16 cellular contexts compared by ENCODE assay signal in the genomic region with DNA sequence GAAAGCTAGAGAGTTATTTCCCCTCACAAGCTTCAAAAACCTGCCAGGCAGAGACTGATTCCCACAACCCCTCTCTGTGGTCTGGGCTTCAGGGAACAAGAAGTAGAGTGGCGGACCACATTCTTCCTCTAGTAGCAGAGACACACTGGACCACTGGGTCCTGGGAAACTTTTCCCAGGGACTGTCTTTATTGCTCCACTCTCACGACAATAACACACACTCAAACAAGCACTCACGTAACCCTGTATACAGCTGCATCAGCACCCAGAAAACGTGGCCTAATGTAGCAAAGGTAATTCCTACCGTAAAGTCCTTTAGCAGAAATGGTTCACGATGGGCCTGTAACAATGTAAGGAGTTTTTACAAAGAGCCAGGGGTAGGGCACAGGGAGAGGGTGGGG. TPM values are rescaled to one million over a fixed set of nuclear protein-coding genes. Genes with fewer than 3 reads are reported as not detected.
A peak's percentile ranks its signal among the peaks of the same experiment; 100 is the strongest.
DNase-seq lines count a peak whose midpoint lies in the region; ATAC-seq and FAIRE-seq lines count a peak whose summit lies in the region.
"Had no signal": no experiment of that assay in that cellular context is flagged by ENCODE, and none has a peak within 500 bp of the region (broad histone marks: within the 10 kb centered on the region; RNA-seq: fewer than 3 reads in every experiment).

No MANE protein-coding gene starts in this region.

- peak overlapping the region; percentile 93 to 99 (median 97) for H3K27ac Mint-ChIP-seq in CD8-positive, alpha-beta memory T cell
- H3K27ac Mint-ChIP-seq in activated CD8-positive, alpha-beta T cell treated with anti-CD3 and anti-CD28 coated beads, Interleukin-2, amount 10 ng/mL, durations not matched to agents 7 days and 5 days = peak overlapping the region; percentile 82
- H3K27ac Mint-ChIP-seq in naive thymus-derived CD8-positive, alpha-beta T cell = peak overlapping the region; percentile 84 to 98 (median 91)
- H3K27ac Mint-ChIP-seq: B cell, endodermal cell had no signal

- H3K36me3 ChIP-seq in CD8-positive, alpha-beta memory T cell (ENCODE audit: insufficient read depth, low read length) = no peaks in the 10 kb centered on the region
- H3K36me3 ChIP-seq: adrenal gland, HAP-1, left lung, WERI-Rb-1 had no signal

- peaks cover 0 to 1% (median 0%) of the 10 kb centered on the region in 3 donors for H3K36me3 Mint-ChIP-seq in CD8-positive, alpha-beta memory T cell
- H3K36me3 Mint-ChIP-seq in activated CD8-positive, alpha-beta T cell treated with anti-CD3 and anti-CD28 coated beads, Interleukin-2, amount 10 ng/mL, durations not matched to agents 7 days and 5 days (ENCODE audit: low read depth) = peaks cover 30% of the 10 kb centered on the region
- H3K36me3 Mint-ChIP-seq in naive thymus-derived CD8-positive, alpha-beta T cell = no peaks in the 10 kb centered on the region

- H3K27me3 ChIP-seq in CD8-positive, alpha-beta memory T cell (ENCODE audit: insufficient read depth, low read length, poor library complexity, severe bottlenecking) = no peaks in the 10 kb centered on the region
- H3K27me3 ChIP-seq: adrenal gland, left lung had no signal

- POLR2A ChIA-PET in CD8-positive, alpha-beta memory T cell (lab: Charles Lee) = interaction anchor here (0.6 to 5.9 kb wide), 9 partner anchors 10 to 1253 kb away, joined by 3 to 105 read pairs (median 3); a partner anchor contains a TSS
- POLR2A ChIA-PET in activated CD8-positive, alpha-beta T cell treated with anti-CD3 and anti-CD28 coated beads, Interleukin-2, amount 10 ng/mL, durations not matched to agents 7 days and 5 days (lab: Charles Lee) = interaction anchor here (1.3 to 7.1 kb wide), 8 partner anchors 12 to 54 kb away, joined by 3 to 114 read pairs (median 12); a partner anchor contains a TSS
- POLR2A ChIA-PET in naive thymus-derived CD8-positive, alpha-beta T cell (lab: Charles Lee) = interaction anchor here (0.6 to 3.2 kb wide), 5 partner anchors 10 to 55 kb away, joined by 3 to 56 read pairs (median 4); a partner anchor contains a TSS

- no peak for ATAC-seq in activated CD8-positive, alpha-beta T cell treated with anti-CD3 and anti-CD28 coated beads, Interleukin-2, amount 10 ng/mL, durations not matched to agents 7 days and 5 days
- ATAC-seq in naive thymus-derived CD8-positive, alpha-beta T cell = no peak
- ATAC-seq in GM21737 (IDR thresholded peaks at IDR 0.05; ENCODE audit: unreplicated experiment) = no peak
- ATAC-seq: left lung had no signal

- H3K4me1 ChIP-seq in CD8-positive, alpha-beta memory T cell (ENCODE audit: insufficient read depth, low read length) = peaks cover 70% of the 10 kb centered on the region
- H3K4me1 ChIP-seq: adrenal gland, HAP-1 had no signal

- H3K9me3 Mint-ChIP-seq in CD8-positive, alpha-beta memory T cell = peaks cover 0 to 2% (median 0%) of the 10 kb centered on the region in 5 donors
- peaks cover 3% of the 10 kb centered on the region for H3K9me3 Mint-ChIP-seq in activated CD8-positive, alpha-beta T cell treated with anti-CD3 and anti-CD28 coated beads, Interleukin-2, amount 10 ng/mL, durations not matched to agents 7 days and 5 days (ENCODE audit: insufficient read depth)
- H3K9me3 Mint-ChIP-seq in naive thymus-derived CD8-positive, alpha-beta T cell = no peaks in the 10 kb centered on the region
- H3K9me3 Mint-ChIP-seq: endodermal cell had no signal

- no peak for DNase-seq in CD8-positive, alpha-beta memory T cell
- no peak for DNase-seq in GM18507 (ENCODE audit: extremely low spot score, insufficient read length, low read depth)
- DNase-seq in activated CD8-positive, alpha-beta T cell treated with anti-CD3 and anti-CD28 coated beads, Interleukin-2, amount 10 ng/mL, durations not matched to agents 7 days and 5 days = no peak
- DNase-seq in naive thymus-derived CD8-positive, alpha-beta T cell = no peak
- no peak for DNase-seq in stimulated activated CD4-positive, alpha-beta T cell treated with anti-CD3 and anti-CD28 coated beads, Interleukin-2, amount 100 ng/mL, for 24 hours
- no peak for DNase-seq in ACHN
- DNase-seq: adrenal gland; central memory CD4-positive, alpha-beta T cell; endodermal cell; left lung; WERI-Rb-1 had no signal

- H3K4me3 Mint-ChIP-seq in CD8-positive, alpha-beta memory T cell = peak overlapping the region; percentile 5 to 80 (median 68)
- peak overlapping the region; percentile 42 for H3K4me3 Mint-ChIP-seq in activated CD8-positive, alpha-beta T cell treated with anti-CD3 and anti-CD28 coated beads, Interleukin-2, amount 10 ng/mL, durations not matched to agents 7 days and 5 days
- peak overlapping the region in 7 of 10 donors; percentile 39 to 70 (median 58) for H3K4me3 Mint-ChIP-seq in naive thymus-derived CD8-positive, alpha-beta T cell
- H3K4me3 Mint-ChIP-seq: B cell, endodermal cell had no signal

- H3K9me3 ChIP-seq in CD8-positive, alpha-beta memory T cell (ENCODE audit: low read length) = no peaks in the 10 kb centered on the region
- H3K9me3 ChIP-seq: adrenal gland, HAP-1, left lung had no signal

- H3K4me1 Mint-ChIP-seq in CD8-positive, alpha-beta memory T cell = peaks cover 77 to 93% (median 92%) of the 10 kb centered on the region in 3 donors
- H3K4me1 Mint-ChIP-seq in activated CD8-positive, alpha-beta T cell treated with anti-CD3 and anti-CD28 coated beads, Interleukin-2, amount 10 ng/mL, durations not matched to agents 7 days and 5 days (ENCODE audit: low read depth) = peaks cover 85% of the 10 kb centered on the region
- peaks cover 12 to 70% (median 59%) of the 10 kb centered on the region in 4 donors for H3K4me1 Mint-ChIP-seq in naive thymus-derived CD8-positive, alpha-beta T cell

- CTCF ChIA-PET in CD8-positive, alpha-beta memory T cell (lab: Charles Lee) = interaction anchor here (1.0 to 3.6 kb wide), 9 partner anchors 7 to 57 kb away, joined by 3 to 27 read pairs (median 6); a partner anchor contains a TSS
- CTCF ChIA-PET in activated CD8-positive, alpha-beta T cell treated with anti-CD3 and anti-CD28 coated beads, Interleukin-2, amount 10 ng/mL, durations not matched to agents 7 days and 5 days (lab: Charles Lee) = interaction anchor here (1.2 to 3.0 kb wide), 6 partner anchors 8 to 35 kb away, joined by 3 to 11 read pairs (median 9); no protein-coding TSS in a partner anchor

- in situ Hi-C loops in ACHN (cut with HindIII; ENCODE audit: low pct_ligation_motif_present, low pct_unique_long_range_greater_than_20kb, low sequenced_read_pairs) = no loop called here

- FAIRE-seq in GM18507 (lab: Jason Lieb, UNC) = peak; percentile 80

- H3K4me3 ChIP-seq in CD8-positive, alpha-beta memory T cell (ENCODE audit: low read length) = no peak overlapping the region
- H3K4me3 ChIP-seq: adrenal gland, HAP-1, left lung, PC-9, SK-N-MC had no signal

- H3K27ac ChIP-seq in CD8-positive, alpha-beta memory T cell (ENCODE audit: low read depth, low read length) = no peak overlapping the region
- H3K27ac ChIP-seq: adrenal gland, left lung, PC-9, SK-N-MC, WERI-Rb-1 had no signal

- peaks cover 0 to 2% of the 10 kb centered on the region in 2 donors for H3K27me3 Mint-ChIP-seq in CD8-positive, alpha-beta memory T cell
- no peaks in the 10 kb centered on the region for H3K27me3 Mint-ChIP-seq in activated CD8-positive, alpha-beta T cell treated with anti-CD3 and anti-CD28 coated beads, Interleukin-2, amount 10 ng/mL, durations not matched to agents 7 days and 5 days (ENCODE audit: low read depth)
- no peaks in the 10 kb centered on the region for H3K27me3 Mint-ChIP-seq in naive thymus-derived CD8-positive, alpha-beta T cell
- H3K27me3 Mint-ChIP-seq: B cell had no signal

RNA-seq across cellular contexts. Expression of a gene that starts 27.6 kb away (rescaled TPM):
- total RNA-seq in CD8-positive, alpha-beta memory T cell = 10 to 100 TPM; 76.3 to 79.9 TPM
- 6.4 TPM for polyA plus RNA-seq in CD8-positive, alpha-beta memory T cell
- total RNA-seq in activated CD8-positive, alpha-beta T cell treated with anti-CD3 and anti-CD28 coated beads, Interleukin-2, amount 10 ng/mL, durations not matched to agents 7 days and 5 days = 10 to 100 TPM; 63.8 to 65.3 TPM
- 10 to 100 TPM; 24.5 to 27.1 TPM for total RNA-seq in naive thymus-derived CD8-positive, alpha-beta T cell
- polyA plus RNA-seq in naive thymus-derived CD8-positive, alpha-beta T cell = 1 to 10 TPM; 2.4 to 3.4 (median 2.6) TPM

RNA-seq across cellular contexts. Expression of a gene that starts 34.1 kb away (rescaled TPM):
- 10 to 100 TPM; 15.6 to 17.0 TPM for total RNA-seq in CD8-positive, alpha-beta memory T cell
- 7.7 TPM for polyA plus RNA-seq in CD8-positive, alpha-beta memory T cell
- 10 to 100 TPM; 18.9 to 19.7 TPM for total RNA-seq in activated CD8-positive, alpha-beta T cell treated with anti-CD3 and anti-CD28 coated beads, Interleukin-2, amount 10 ng/mL, durations not matched to agents 7 days and 5 days
- 10 to 100 TPM in 1 of 2 experiments, 1 to 10 TPM in 1; 9.1 to 10.8 TPM for total RNA-seq in naive thymus-derived CD8-positive, alpha-beta T cell
- polyA plus RNA-seq in naive thymus-derived CD8-positive, alpha-beta T cell = 1 to 10 TPM in 1 of 3 donors, under 1 TPM in 2; 0.41 to 2.0 (median 0.48) TPM
- total RNA-seq: endodermal cell, PC-9 had no signal
- polyA plus RNA-seq: adrenal gland had no signal

RNA-seq across cellular contexts. Expression of a gene that starts 43.1 kb away (rescaled TPM):
- 100 to 1,000 TPM; 299 to 315 TPM for total RNA-seq in CD8-positive, alpha-beta memory T cell
- polyA plus RNA-seq in CD8-positive, alpha-beta memory T cell = 210 TPM
- 100 to 1,000 TPM; 410 to 414 TPM for total RNA-seq in activated CD8-positive, alpha-beta T cell treated with anti-CD3 and anti-CD28 coated beads, Interleukin-2, amount 10 ng/mL, durations not matched to agents 7 days and 5 days
- total RNA-seq in naive thymus-derived CD8-positive, alpha-beta T cell = 100 to 1,000 TPM; 159 to 176 TPM
- 10 to 100 TPM; 41.9 to 78.4 (median 49.1) TPM for polyA plus RNA-seq in naive thymus-derived CD8-positive, alpha-beta T cell
